ENCODE assay signal across 7 cellular contexts in the genomic region with DNA sequence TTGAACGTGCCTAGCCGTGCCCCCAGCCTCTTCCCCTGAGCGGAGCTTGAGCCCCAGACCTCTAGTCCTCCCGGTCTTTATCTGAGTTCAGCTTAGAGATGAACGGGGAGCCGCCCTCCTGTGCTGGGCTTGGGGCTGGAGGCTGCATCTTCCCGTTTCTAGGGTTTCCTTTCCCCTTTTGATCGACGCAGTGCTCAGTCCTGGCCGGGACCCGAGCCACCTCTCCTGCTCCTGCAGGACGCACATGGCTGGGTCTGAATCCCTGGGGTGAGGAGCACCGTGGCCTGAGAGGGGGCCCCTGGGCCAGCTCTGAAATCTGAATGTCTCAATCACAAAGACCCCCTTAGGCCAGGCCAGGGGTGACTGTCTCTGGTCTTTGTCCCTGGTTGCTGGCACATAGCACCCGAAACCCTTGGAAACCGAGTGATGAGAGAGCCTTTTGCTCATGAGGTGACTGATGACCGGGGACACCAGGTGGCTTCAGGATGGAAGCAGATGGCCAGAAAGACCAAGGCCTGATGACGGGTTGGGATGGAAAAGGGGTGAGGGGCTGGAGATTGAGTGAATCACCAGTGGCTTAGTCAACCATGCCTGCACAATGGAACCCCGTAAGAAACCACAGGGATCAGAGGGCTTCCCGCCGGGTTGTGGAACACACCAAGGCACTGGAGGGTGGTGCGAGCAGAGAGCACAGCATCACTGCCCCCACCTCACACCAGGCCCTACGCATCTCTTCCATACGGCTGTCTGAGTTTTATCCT. TPM values are rescaled to one million over a fixed set of nuclear protein-coding genes. Genes with fewer than 3 reads are reported as not detected.
DNase-seq lines count a peak whose midpoint lies in the region; ATAC-seq, FAIRE-seq and TF ChIP-seq lines count a peak whose summit lies in the region.

No MANE protein-coding gene starts in this region.

- peak overlapping the region; percentile 94 for H3K27ac Mint-ChIP-seq in stimulated activated naive B cell treated with anti-CD40 and anti-IgM and Interleukin-4, amounts not matched to agents 10 μg/mL and 1 μg/mL and 100 μg/mL, for 72 hours

- no peaks in the 10 kb centered on the region for H3K9me3 Mint-ChIP-seq in stimulated activated naive B cell treated with anti-CD40 and anti-IgM and Interleukin-4, amounts not matched to agents 10 μg/mL and 1 μg/mL and 100 μg/mL, for 72 hours

- H3K27me3 Mint-ChIP-seq in stimulated activated naive B cell treated with anti-CD40 and anti-IgM and Interleukin-4, amounts not matched to agents 10 μg/mL and 1 μg/mL and 100 μg/mL, for 72 hours = peaks cover 0 to 6% of the 10 kb centered on the region in 2 donors

- no peaks in the 10 kb centered on the region for H3K36me3 ChIP-seq in kidney epithelial cell (ENCODE audit: control insufficient read depth, insufficient read depth, low read length)

- no peak for TF ChIP-seq POLR2A in GM12892 (IDR thresholded peaks at IDR 0.05; ENCODE audit: low read depth, low read length)

- no peak for TF ChIP-seq CTCF in kidney epithelial cell (IDR thresholded peaks at IDR 0.05; ENCODE audit: insufficient read depth, low read length, poor library complexity, severe bottlenecking)

- peak overlapping the region; percentile 93 for H3K27ac ChIP-seq in caudate nucleus (ENCODE audit: low read depth, low read length)

- ATAC-seq in HG03108 (IDR thresholded peaks at IDR 0.05; ENCODE audit: unreplicated experiment) (peak; percentile 8), GM18517 (IDR thresholded peaks at IDR 0.05; ENCODE audit: unreplicated experiment) (no peak)
- peak; percentile 46 to 54 for ATAC-seq in stimulated activated naive B cell treated with anti-CD40 and anti-IgM and Interleukin-4, amounts not matched to agents 10 μg/mL and 1 μg/mL and 100 μg/mL, for 72 hours (replicated peaks)

- H3K36me3 Mint-ChIP-seq in stimulated activated naive B cell treated with anti-CD40 and anti-IgM and Interleukin-4, amounts not matched to agents 10 μg/mL and 1 μg/mL and 100 μg/mL, for 72 hours = peaks cover 8% of the 10 kb centered on the region in 2 donors

- peak overlapping the region; percentile 96 to 98 for H3K4me3 Mint-ChIP-seq in stimulated activated naive B cell treated with anti-CD40 and anti-IgM and Interleukin-4, amounts not matched to agents 10 μg/mL and 1 μg/mL and 100 μg/mL, for 72 hours

- DNase-seq in GM12892 (ENCODE audit: insufficient read length) (no peak), RKO (ENCODE audit: low spot score) (peak; percentile 76), caudate nucleus (lab: John Stamatoyannopoulos, UW) (peak in 8 of 61 donors; percentile 25 to 62 (median 36)), kidney epithelial cell (ENCODE audit: low read depth) (no peak)
- DNase-seq in stimulated activated naive B cell treated with anti-CD40 and anti-IgM and Interleukin-4, amounts not matched to agents 10 μg/mL and 1 μg/mL and 100 μg/mL, for 72 hours = no peak

- H3K27me3 ChIP-seq in kidney epithelial cell (ENCODE audit: control insufficient read depth, insufficient read depth, low read length) = no peaks in the 10 kb centered on the region

- H3K4me1 Mint-ChIP-seq in stimulated activated naive B cell treated with anti-CD40 and anti-IgM and Interleukin-4, amounts not matched to agents 10 μg/mL and 1 μg/mL and 100 μg/mL, for 72 hours = peaks cover 22 to 36% of the 10 kb centered on the region in 2 donors

- FAIRE-seq in GM12892 (lab: Jason Lieb, UNC) = peak; percentile 51

- H3K4me3 ChIP-seq in kidney epithelial cell (ENCODE audit: low read depth, low read length) = peak overlapping the region; percentile 76

RNA-seq across cellular contexts. Expression of gene GAA, which starts 0.7 kb away (rescaled TPM):
- 8.3 TPM for polyA plus RNA-seq in GM12892 (2012; ENCODE audit: missing spikeins)
- total RNA-seq in kidney epithelial cell = 60.9 and 90.6 TPM in 2 replicates

RNA-seq across cellular contexts. Expression of gene EIF4A3, which starts 44.8 kb away (rescaled TPM):
- 114 TPM for polyA plus RNA-seq in GM12892 (2012; ENCODE audit: missing spikeins)
- total RNA-seq in kidney epithelial cell = 74.1 and 80.7 TPM in 2 replicates
